ENCODE assay signal across 8 cellular contexts in genomic region chr6:152094992-152095592, GRCh38.
DNase-seq lines count a peak whose midpoint lies in the region; ATAC-seq, FAIRE-seq and TF ChIP-seq lines count a peak whose summit lies in the region.

No MANE protein-coding gene starts in this region.

- H3K4ac ChIP-seq in IMR-90 (ENCODE audit: low read depth, low read length): peak overlapping the region; percentile 62

- WGBS in IMR-90 (ENCODE audit: extremely low coverage in 2 of 2, insufficient read length in 1 of 2), 2 experiments: no CpG with 5 or more reads among the region's 3 CpGs

- POLR2A ChIA-PET in IMR-90 (lab: Charles Lee; ENCODE audit: unreplicated experiment): no interaction called here

- H3K36me3 ChIP-seq in IMR-90 (ENCODE audit: control insufficient read depth, insufficient read depth, low read length): no peaks in the 10 kb centered on the region
- H3K36me3 ChIP-seq in keratinocyte (ENCODE audit: control insufficient read depth in 2 of 2, extremely low read depth in 1 of 2, insufficient read depth in 2 of 2, low read length in 2 of 2): no peaks in the 10 kb centered on the region
- H3K36me3 ChIP-seq in upper lobe of right lung: no peaks in the 10 kb centered on the region
- no peaks in the 10 kb centered on the region for H3K36me3 ChIP-seq in HAP-1 (replicated peaks)

- peak; percentile 99 for FAIRE-seq in keratinocyte (lab: Jason Lieb, UNC)

- peak overlapping the region; percentile 91 for H2BK5ac ChIP-seq in IMR-90 (ENCODE audit: low read depth, low read length, poor library complexity, severe bottlenecking)

- H3K9me1 ChIP-seq in IMR-90 (ENCODE audit: insufficient read depth, low read length) (peaks cover 25% of the 10 kb centered on the region), keratinocyte (ENCODE audit: control insufficient read depth, extremely low read depth, insufficient read depth, low read length) (no peaks in the 10 kb centered on the region)

- TF ChIP-seq CTCF in IMR-90 (conservative IDR thresholded peaks at IDR 0.05; ENCODE audit: low read depth, low read length): no peak
- TF ChIP-seq CTCF in keratinocyte (optimal IDR thresholded peaks at IDR 0.05 in 1 of 3, IDR thresholded peaks at IDR 0.05 in 1 of 3, conservative IDR thresholded peaks at IDR 0.05 in 1 of 3; ENCODE audit: extremely low read depth in 1 of 3, insufficient read depth in 2 of 3, low read length in 3 of 3): no peak
- TF ChIP-seq CTCF in upper lobe of right lung (IDR thresholded peaks at IDR 0.05): no peak

- H2AK9ac ChIP-seq in IMR-90 (replicated peaks; ENCODE audit: low read depth, low read length, poor library complexity): no peak overlapping the region

- H4K8ac ChIP-seq in IMR-90 (ENCODE audit: low read depth in 2 of 2, low read length in 2 of 2): peak overlapping the region in 1 of 2 experiments; percentile 55; a peak in 1 of 4 replicates

- H3K4me2 ChIP-seq in IMR-90 (ENCODE audit: low read depth, low read length) (no peak overlapping the region), keratinocyte (ENCODE audit: control insufficient read depth, extremely low read depth, insufficient read depth, low read depth, low read length) (peak overlapping the region; percentile 35)

- H3K4me3 ChIP-seq in IMR-90 (ENCODE audit: insufficient read depth, low read depth, low read length) (no peak overlapping the region), keratinocyte (ENCODE audit: control insufficient read depth in 2 of 3, extremely low read depth in 1 of 3, insufficient read depth in 2 of 3, low read depth in 1 of 3, low read length in 3 of 3) (no peak overlapping the region), upper lobe of right lung (no peak overlapping the region), HAP-1 (no peak overlapping the region)

- peak overlapping the region; percentile 86 for H3K18ac ChIP-seq in IMR-90 (ENCODE audit: low read depth, low read length)

- H4K20me1 ChIP-seq in IMR-90 (ENCODE audit: insufficient read depth, low read length) (no peaks in the 10 kb centered on the region), keratinocyte (ENCODE audit: control insufficient read depth, extremely low read depth, insufficient read depth, low read length) (no peaks in the 10 kb centered on the region)

- peak overlapping the region; percentile 0; the same call in 1 of the 2 replicates for H3K14ac ChIP-seq in IMR-90 (replicated peaks; ENCODE audit: low read depth, low read length)

- CTCF ChIA-PET in IMR-90 (lab: Yijun Ruan, JAX): interaction anchor here (0.6 kb wide), 1 partner anchor 1090 kb away, joined by 3 read pairs; no protein-coding TSS in a partner anchor

- intact Hi-C loops in IMR-90 (cut with micrococcal nuclease): loop anchor here (5.0 kb wide), 1 partner anchor 703 kb away; the partner anchor contains the start of gene ZBTB2
- intact Hi-C loops in upper lobe of right lung (cut with DNase I): no loop called here

- H2AFZ ChIP-seq in IMR-90 (replicated peaks; ENCODE audit: low read length, poor library complexity) (peak overlapping the region; percentile 11), keratinocyte (ENCODE audit: control insufficient read depth, low read length) (no peak overlapping the region)

- H3K4me1 ChIP-seq in IMR-90 (ENCODE audit: control insufficient read depth, insufficient read depth, low read length): peaks cover 27% of the 10 kb centered on the region
- peaks cover 68% of the 10 kb centered on the region for H3K4me1 ChIP-seq in keratinocyte (ENCODE audit: control insufficient read depth, extremely low read depth, insufficient read depth, low read length)
- H3K4me1 ChIP-seq in upper lobe of right lung: peaks cover 11% of the 10 kb centered on the region
- no peaks in the 10 kb centered on the region for H3K4me1 ChIP-seq in HAP-1

- ATAC-seq in IMR-90 (ENCODE audit: low read depth) (peak; percentile 88), upper lobe of right lung (peak; percentile 86), GM21723 (IDR thresholded peaks at IDR 0.05; ENCODE audit: unreplicated experiment) (no peak)

- H3K27ac ChIP-seq in IMR-90 (ENCODE audit: insufficient read depth, low read length) (peak overlapping the region; percentile 87), keratinocyte (ENCODE audit: control insufficient read depth, insufficient read depth, low read length) (peak overlapping the region; percentile 83), upper lobe of right lung (peak overlapping the region; percentile 65)

- DNase-seq in AG20443 (ENCODE audit: low spot score) (peak; percentile 93), IMR-90 (peak; percentile 100), astrocyte of the hippocampus (ENCODE audit: low read depth, low spot score) (peak; percentile 95), keratinocyte (ENCODE audit: low read depth, low spot score) (peak; percentile 99), upper lobe of right lung (no peak), HAP-1 (ENCODE audit: low spot score in 2 of 2) (no peak), activated gamma-delta T cell (lab: John Stamatoyannopoulos, UW) (no peak)

- in situ Hi-C loops in IMR-90 (cut with MboI; ENCODE audit: low sequenced_read_pairs) (no loop called here), HAP-1 (cut with MboI; ENCODE audit: low sequenced_read_pairs) (no loop called here)

- peak overlapping the region; percentile 84 for H2BK120ac ChIP-seq in IMR-90 (ENCODE audit: low read depth, low read length)

- peak overlapping the region; percentile 53 for H4K5ac ChIP-seq in IMR-90 (ENCODE audit: low read depth, low read length)

- H3K79me2 ChIP-seq in keratinocyte (ENCODE audit: control insufficient read depth, insufficient read depth, low read length): no peaks in the 10 kb centered on the region

- peak overlapping the region; percentile 37; the same call in 1 of the 2 replicates for H3K23ac ChIP-seq in IMR-90 (ENCODE audit: low read depth, low read length)

- peak overlapping the region; percentile 29 for H4K91ac ChIP-seq in IMR-90 (ENCODE audit: insufficient read depth, low read depth, low read length)

- H2BK20ac ChIP-seq in IMR-90 (ENCODE audit: low read depth, low read length): peak overlapping the region; percentile 83

- dilution Hi-C loops in IMR-90 (cut with HindIII; ENCODE audit: low sequenced_read_pairs, unreplicated experiment) (no loop called here), keratinocyte (cut with MboI; ENCODE audit: extremely low pct_ligation_motif_present, low sequenced_read_pairs) (no loop called here)

- H3K79me1 ChIP-seq in IMR-90 (ENCODE audit: low read depth in 1 of 2, low read length in 2 of 2): no peaks in the 10 kb centered on the region

- no peak overlapping the region for H3K9ac ChIP-seq in IMR-90 (ENCODE audit: low read depth, low read length)
- H3K9ac ChIP-seq in keratinocyte (ENCODE audit: control insufficient read depth, extremely low read depth, insufficient read depth, low read length): no peak overlapping the region

- peak overlapping the region; percentile 32; the same call in 1 of the 2 replicates for H3K56ac ChIP-seq in IMR-90 (ENCODE audit: extremely low read depth, insufficient read depth, low read length)

- no peaks in the 10 kb centered on the region for H3K27me3 ChIP-seq in IMR-90 (ENCODE audit: control insufficient read depth, insufficient read depth, low read length)
- H3K27me3 ChIP-seq in keratinocyte (ENCODE audit: control insufficient read depth, extremely low read depth, insufficient read depth, low read length): no peaks in the 10 kb centered on the region
- H3K27me3 ChIP-seq in upper lobe of right lung: no peaks in the 10 kb centered on the region
- no peaks in the 10 kb centered on the region for H3K27me3 ChIP-seq in HAP-1 (ENCODE audit: low read depth)

- peaks cover 3% of the 10 kb centered on the region for H3K9me3 ChIP-seq in IMR-90 (ENCODE audit: control insufficient read depth, insufficient read depth, low read length)
- H3K9me3 ChIP-seq in keratinocyte (ENCODE audit: control insufficient read depth, low read depth, low read length): no peaks in the 10 kb centered on the region
- no peaks in the 10 kb centered on the region for H3K9me3 ChIP-seq in upper lobe of right lung
- no peaks in the 10 kb centered on the region for H3K9me3 ChIP-seq in HAP-1

- BruUV-seq in IMR-90 (replicated peaks; lab: Mats Ljungman, UMichigan): no TSS peak

- TF ChIP-seq POLR2A in IMR-90 (IDR thresholded peaks at IDR 0.05; ENCODE audit: low read depth, low read length): no peak

- no peak for TF ChIP-seq RAD21 in IMR-90 (IDR thresholded peaks at IDR 0.05; ENCODE audit: low read length)

- H2AK5ac ChIP-seq in IMR-90 (ENCODE audit: low read depth, low read length): peak overlapping the region; percentile 82

- peak overlapping the region; percentile 98; the same call in 2 of the 3 replicates for H2BK15ac ChIP-seq in IMR-90 (ENCODE audit: low read depth, low read length)

TF ChIP-seq in IMR-90, 13 proteins besides CTCF, POLR2A, EP300 and RAD21 (continues in another document):
- peak; percentile 65; the same call in 1 of the 2 replicates for TF ChIP-seq NFE2L2 (IDR thresholded peaks at IDR 0.05; ENCODE audit: low read depth, low read length)
- peak; percentile 100 for TF ChIP-seq FOS (IDR thresholded peaks at IDR 0.05; ENCODE audit: low read depth, low read length)
- TF ChIP-seq, protein P1, sequence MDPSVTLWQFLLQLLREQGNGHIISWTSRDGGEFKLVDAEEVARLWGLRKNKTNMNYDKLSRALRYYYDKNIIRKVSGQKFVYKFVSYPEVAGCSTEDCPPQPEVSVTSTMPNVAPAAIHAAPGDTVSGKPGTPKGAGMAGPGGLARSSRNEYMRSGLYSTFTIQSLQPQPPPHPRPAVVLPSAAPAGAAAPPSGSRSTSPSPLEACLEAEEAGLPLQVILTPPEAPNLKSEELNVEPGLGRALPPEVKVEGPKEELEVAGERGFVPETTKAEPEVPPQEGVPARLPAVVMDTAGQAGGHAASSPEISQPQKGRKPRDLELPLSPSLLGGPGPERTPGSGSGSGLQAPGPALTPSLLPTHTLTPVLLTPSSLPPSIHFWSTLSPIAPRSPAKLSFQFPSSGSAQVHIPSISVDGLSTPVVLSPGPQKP (IDR thresholded peaks at IDR 0.05; ENCODE audit: borderline replicate concordance, low read depth, low read length): no peak
- peak; percentile 66 for TF ChIP-seq USF2 (IDR thresholded peaks at IDR 0.05; ENCODE audit: low read depth, low read length)
- peak; percentile 13 for TF ChIP-seq RCOR1 (IDR thresholded peaks at IDR 0.05; ENCODE audit: insufficient replicate concordance, low read length)
- TF ChIP-seq SMC3 (IDR thresholded peaks at IDR 0.05; ENCODE audit: low read depth, low read length): no peak
- TF ChIP-seq CEBPB (IDR thresholded peaks at IDR 0.05; ENCODE audit: low read depth, low read length): peak; percentile 33; the same call in 1 of the 2 replicates
- peak; percentile 85 for TF ChIP-seq BHLHE40 (IDR thresholded peaks at IDR 0.05; ENCODE audit: low read depth, low read length)
- peak; percentile 46 for TF ChIP-seq MAFK (IDR thresholded peaks at IDR 0.05; ENCODE audit: low read depth, low read length)
- no peak for TF ChIP-seq RFX5 (IDR thresholded peaks at IDR 0.05; ENCODE audit: low read depth, low read length)

Comparison
In these comparisons a context has a peak if more than half of its experiments do, and no peak if none do; other contexts are left out.
1. DNase-seq: peak in AG20443 (single experiment), IMR-90 (single experiment), astrocyte of the hippocampus (single experiment) and keratinocyte (single experiment); none in upper lobe of right lung (single experiment), HAP-1 (0 of 2) and activated gamma-delta T cell (single experiment).
2. Peak in every context shown above with its lines, with median percentiles within 50 percentile points of each other: H3K27ac ChIP-seq.